Comparison of ENCODE assay signal across 8 cellular contexts in the genomic region with DNA sequence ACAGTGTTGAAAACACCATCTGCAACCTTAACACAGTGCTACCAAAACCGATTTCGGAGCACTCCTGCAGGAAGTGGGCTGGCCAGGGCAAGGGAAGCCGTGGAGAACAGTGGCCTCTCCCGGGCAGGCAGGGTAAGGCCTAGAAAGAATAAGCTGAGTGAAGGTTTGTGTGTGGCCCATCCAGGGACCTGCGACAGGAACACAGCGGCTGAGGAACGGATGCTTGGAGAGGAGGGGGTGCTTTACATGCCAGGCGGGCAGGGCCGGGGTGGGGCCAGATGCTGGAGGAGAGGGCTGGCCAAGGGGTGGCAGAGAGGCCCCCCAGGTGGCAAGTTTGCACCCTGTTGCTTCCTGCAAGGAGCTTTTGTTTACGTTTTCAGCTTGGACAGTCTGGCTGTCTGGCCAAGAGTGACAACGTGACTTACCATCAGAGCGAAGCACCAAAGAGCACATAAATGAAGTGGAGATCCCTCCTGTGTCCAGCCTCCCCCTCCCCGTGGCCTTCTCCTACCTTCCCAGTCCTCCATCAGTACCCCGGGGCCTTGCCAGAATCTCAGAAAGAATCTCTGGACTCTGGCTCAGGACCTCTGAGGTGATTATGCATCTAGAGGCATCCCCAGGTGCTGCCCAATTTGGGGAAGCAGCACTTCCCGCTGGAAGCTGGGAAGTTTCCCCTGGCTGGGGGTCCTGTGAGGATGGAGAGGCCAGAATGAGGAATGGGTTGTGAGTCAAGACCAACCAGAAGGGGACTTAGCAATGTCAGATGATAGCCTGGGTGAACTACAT.
A peak's percentile ranks its signal among the peaks of the same experiment; 100 is the strongest.
DNase-seq lines count a peak whose midpoint lies in the region; ATAC-seq and TF ChIP-seq lines count a peak whose summit lies in the region.

No MANE protein-coding gene starts in this region.

- ATAC-seq in HG03095 (IDR thresholded peaks at IDR 0.05; ENCODE audit: unreplicated experiment) (peak; percentile 41), left lung (peak; percentile 58)

- peak overlapping the region in 1 of 2 donors; percentile 87 for H3K9ac ChIP-seq in colonic mucosa (ENCODE audit: low read depth in 2 of 2, low read length in 2 of 2)

- H3K9me3 ChIP-seq in colonic mucosa: no peaks in the 10 kb centered on the region
- H3K9me3 ChIP-seq in left lung: no peaks in the 10 kb centered on the region

- H3K4me1 ChIP-seq in colonic mucosa: peaks cover 13% of the 10 kb centered on the region
- peaks cover 24 to 54% of the 10 kb centered on the region in 2 donors for H3K4me1 ChIP-seq in left lung

- peak; percentile 57 for TF ChIP-seq CTCF in colonic mucosa (IDR thresholded peaks at IDR 0.05)
- peak; percentile 56 for TF ChIP-seq CTCF in left lung (IDR thresholded peaks at IDR 0.05)

- H3K27me3 ChIP-seq in colonic mucosa (no peaks in the 10 kb centered on the region), left lung (no peaks in the 10 kb centered on the region)

- H3K36me3 ChIP-seq in colonic mucosa: no peaks in the 10 kb centered on the region
- no peaks in the 10 kb centered on the region for H3K36me3 ChIP-seq in left lung

- H3K27ac ChIP-seq in colonic mucosa (peak overlapping the region; percentile 88), left lung (peak overlapping the region; percentile 85 to 94)

- intact Hi-C loops in colonic mucosa (cut with DNase I) (no loop called here), left lung (cut with DNase I) (no loop called here)

- DNase-seq in NCI-H1436 (lab: John Stamatoyannopoulos, UW) (peak; percentile 33), NCI-H1436 treated with DMSO at 0.1 percent for 48 hours (lab: John Stamatoyannopoulos, UW) (no peak), NCI-H2196 treated with DMSO at 0.1 percent for 48 hours (lab: John Stamatoyannopoulos, UW; ENCODE audit: unreplicated experiment) (peak; percentile 23), colonic mucosa (peak; percentile 79), left lung (peak; percentile 83 to 89)
- DNase-seq in activated CD4-positive, alpha-beta T cell treated with anti-CD3 and anti-CD28 coated beads for 1 hour: peak; percentile 50
- DNase-seq in stimulated activated CD4-positive, alpha-beta T cell treated with anti-CD3 and anti-CD28 coated beads, Interleukin-2, amount 100 ng/mL, for 4 hours (ENCODE audit: low read depth): peak; percentile 29

- H3K4me3 ChIP-seq in colonic mucosa (no peak overlapping the region), left lung (peak overlapping the region in 1 of 2 donors; percentile 73)
